ENCODE assay signal across 19 cellular contexts in the genomic region with DNA sequence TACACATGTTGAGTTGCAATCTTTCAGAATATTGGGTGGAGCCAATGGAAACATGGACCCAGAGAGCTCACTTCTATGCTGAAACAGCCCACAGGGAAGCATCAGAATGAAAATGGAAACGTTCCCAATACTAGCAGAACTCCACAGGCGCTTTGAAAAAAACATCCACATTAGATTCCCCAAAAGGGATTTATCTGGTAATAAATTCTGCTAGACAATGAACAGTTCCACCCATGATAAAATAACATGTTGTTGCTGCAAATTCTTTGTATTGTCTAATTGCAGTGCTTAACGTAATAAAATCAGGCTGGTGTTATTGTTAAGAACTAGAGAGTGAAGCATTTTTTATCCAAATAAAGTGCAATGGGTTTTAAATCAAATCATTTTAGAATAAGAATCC.
DNase-seq lines count a peak whose midpoint lies in the region; ATAC-seq and TF ChIP-seq lines count a peak whose summit lies in the region.
"Had no signal": no experiment of that assay in that cellular context is flagged by ENCODE, and none has a peak within 500 bp of the region (broad histone marks: within the 10 kb centered on the region; RNA-seq: fewer than 3 reads in every experiment).

No MANE protein-coding gene starts in this region.

- H2BK20ac ChIP-seq in H9 (ENCODE audit: low read depth, low read length, poor library complexity, severe bottlenecking): no peak overlapping the region

- H3K4me2 ChIP-seq in H9 (ENCODE audit: insufficient read depth, insufficient read length, low read length): no peak overlapping the region

- H3K4me3 ChIP-seq in fibroblast of the aortic adventitia (ENCODE audit: low read depth, low read length): no peak overlapping the region
- no peak overlapping the region for H3K4me3 ChIP-seq in sigmoid colon
- H3K4me3 ChIP-seq in coronary artery: no peak overlapping the region
- H3K4me3 ChIP-seq: K562 had no signal

- intact Hi-C loops in sigmoid colon (cut with DNase I): no loop called here

- peaks cover 23 to 30% of the 10 kb centered on the region in 2 experiments for H3K4me1 Mint-ChIP-seq in H9
- peaks cover 38% of the 10 kb centered on the region for H3K4me1 Mint-ChIP-seq in WTC11

- H3K14ac ChIP-seq in H9 (ENCODE audit: insufficient read depth, low read length): no peak overlapping the region

- H2AK5ac ChIP-seq in H9 (ENCODE audit: insufficient read length, low read length): no peak overlapping the region

- no peak overlapping the region for H3K4ac ChIP-seq in H9 (ENCODE audit: low read depth, low read length)

- H3K27ac Mint-ChIP-seq in H9 (peak overlapping the region in 2 of 3 experiments; percentile 44 to 89; a peak in 3 of 7 replicates), WTC11 (peak overlapping the region; percentile 22; the same call in 1 of the 2 replicates)
- H3K27ac Mint-ChIP-seq: CD4-positive, alpha-beta T cell had no signal

- H3K27me3 Mint-ChIP-seq in H9 (ENCODE audit: low read depth): no peaks in the 10 kb centered on the region
- no peaks in the 10 kb centered on the region for H3K27me3 Mint-ChIP-seq in WTC11 (ENCODE audit: low read depth)
- H3K27me3 Mint-ChIP-seq: CD4-positive, alpha-beta T cell had no signal

- no peak overlapping the region for H2BK15ac ChIP-seq in H9 (ENCODE audit: low read depth, low read length)

- POLR2A ChIA-PET in WTC11 (lab: Charles Lee): interaction anchor here (0.5 kb wide), 1 partner anchor 147 kb away, joined by 3 read pairs; no protein-coding TSS in a partner anchor
- POLR2A ChIA-PET in RWPE1 (lab: Yijun Ruan, JAX; ENCODE audit: low non-redundant PET): no interaction called here

- H2BK12ac ChIP-seq in H9 (ENCODE audit: insufficient read length, low read depth, low read length): no peak overlapping the region

- H4K20me1 ChIP-seq in H9 (ENCODE audit: control insufficient read depth, insufficient read depth, insufficient read length): no peaks in the 10 kb centered on the region

- H3K27me3 ChIP-seq in H9 (ENCODE audit: insufficient read depth, low read length): no peaks in the 10 kb centered on the region
- no peaks in the 10 kb centered on the region for H3K27me3 ChIP-seq in sigmoid colon

- H2BK120ac ChIP-seq in H9 (ENCODE audit: low read depth, low read length, poor library complexity, severe bottlenecking): no peak overlapping the region

- H3K23me2 ChIP-seq in H9 (ENCODE audit: insufficient read length, low read depth, low read length, poor library complexity, severe bottlenecking): no peaks in the 10 kb centered on the region

- no CpG with 5 or more reads among the region's 3 CpGs for WGBS in H9 (ENCODE audit: extremely low coverage, insufficient read length, low lambda C conversion rate)
- 51 to 78% methylated on average over 3 of the region's 3 CpGs for WGBS in sigmoid colon, 2 donors

- no peak for TF ChIP-seq EP300 in sigmoid colon (IDR thresholded peaks at IDR 0.05)

- TF ChIP-seq CTCF in H9 (conservative IDR thresholded peaks at IDR 0.05): no peak
- no peak for TF ChIP-seq CTCF in WTC11 (IDR thresholded peaks at IDR 0.05)
- no peak for TF ChIP-seq CTCF in fibroblast of the aortic adventitia (IDR thresholded peaks at IDR 0.05; ENCODE audit: insufficient read depth, low read length)
- no peak for TF ChIP-seq CTCF in sigmoid colon (IDR thresholded peaks at IDR 0.05)
- no peak for TF ChIP-seq CTCF in coronary artery (IDR thresholded peaks at IDR 0.05)
- TF ChIP-seq CTCF in RWPE1 (conservative IDR thresholded peaks at IDR 0.05; ENCODE audit: low read depth): no peak

- H4K91ac ChIP-seq in H9 (ENCODE audit: insufficient read length, low read depth, low read length): no peak overlapping the region

- H3K36me3 ChIP-seq in sigmoid colon: no peaks in the 10 kb centered on the region

- DNase-seq in H9: no peak
- no peak for DNase-seq in WTC11 (ENCODE audit: low spot score)
- peak; percentile 70 for DNase-seq in fibroblast of the aortic adventitia (ENCODE audit: low read depth)
- DNase-seq in sigmoid colon: no peak
- no peak for DNase-seq in NCI-H2171 treated with DMSO at 0.1 percent for 48 hours (lab: John Stamatoyannopoulos, UW)
- no peak for DNase-seq in coronary artery (ENCODE audit: low spot score)
- no peak for DNase-seq in RWPE1 (ENCODE audit: low spot score)
- DNase-seq: ACHN; Calu3; CD4-positive, alpha-beta T cell; H7; NCI-H1092; NCI-H1694 treated with DMSO at 0.1 percent for 48 hours; NCI-H774; SHP77 had no signal

- no peak overlapping the region for H4K8ac ChIP-seq in H9 (replicated peaks; ENCODE audit: insufficient read length, low read depth, low read length)

- H3K4me3 Mint-ChIP-seq in H9: no peak overlapping the region
- H3K4me3 Mint-ChIP-seq in WTC11: no peak overlapping the region
- H3K4me3 Mint-ChIP-seq: CD4-positive, alpha-beta T cell had no signal

- no peaks in the 10 kb centered on the region for H3K9me3 ChIP-seq in H9 (ENCODE audit: control insufficient read depth, low read depth, low read length)
- H3K9me3 ChIP-seq in sigmoid colon: no peaks in the 10 kb centered on the region

- peaks cover 2% of the 10 kb centered on the region; the same call in 1 of the 2 replicates for H3K4me1 ChIP-seq in H9 (ENCODE audit: insufficient read depth, low read length)
- H3K4me1 ChIP-seq in sigmoid colon: peaks cover 0 to 21% (median 16%) of the 10 kb centered on the region in 4 donors

- no peak overlapping the region for H3K9ac ChIP-seq in H9 (ENCODE audit: extremely low read depth, insufficient read length, low read length)

- H3K9me3 Mint-ChIP-seq in H9: no peaks in the 10 kb centered on the region
- H3K9me3 Mint-ChIP-seq in WTC11: no peaks in the 10 kb centered on the region
- H3K9me3 Mint-ChIP-seq: CD4-positive, alpha-beta T cell had no signal

- H4K5ac ChIP-seq in H9 (ENCODE audit: insufficient read length, low read depth, low read length): no peak overlapping the region

- no peak overlapping the region for H3K23ac ChIP-seq in H9 (ENCODE audit: insufficient read length, low read depth, low read length)

- no peak for TF ChIP-seq POLR2A in sigmoid colon (IDR thresholded peaks at IDR 0.05)

- no peak overlapping the region for H3K27ac ChIP-seq in H9 (ENCODE audit: insufficient read length, low read depth, low read length)
- peak overlapping the region; percentile 20 to 45 (median 36) for H3K27ac ChIP-seq in sigmoid colon
- peak overlapping the region in 1 of 2 donors; percentile 24 for H3K27ac ChIP-seq in coronary artery
- H3K27ac ChIP-seq in RWPE1: no peak overlapping the region
- H3K27ac ChIP-seq: HL-60 had no signal

- H2BK5ac ChIP-seq in H9 (ENCODE audit: insufficient read length, low read length): no peak overlapping the region

- H3K56ac ChIP-seq in H9 (ENCODE audit: insufficient read length, low read depth, low read length): no peak overlapping the region

- no peak for ATAC-seq in WTC11
- no peak for ATAC-seq in HG03135 (IDR thresholded peaks at IDR 0.05; ENCODE audit: unreplicated experiment)
- ATAC-seq: K562, Panc1 had no signal

- no peak overlapping the region for H3T11ph ChIP-seq in H9 (ENCODE audit: low read length)

- H2AFZ ChIP-seq in H9 (ENCODE audit: low read length): no peak overlapping the region

- H3K18ac ChIP-seq in H9 (ENCODE audit: insufficient read length, low read depth, low read length): no peak overlapping the region

- H3K36me3 Mint-ChIP-seq in H9 (ENCODE audit: insufficient read depth in 1 of 3, low read depth in 3 of 3) (peaks cover 10 to 29% (median 23%) of the 10 kb centered on the region in 3 experiments), WTC11 (peaks cover 28% of the 10 kb centered on the region)

- CTCF ChIA-PET in WTC11 (lab: Charles Lee) (no interaction called here), RWPE1 (lab: Yijun Ruan, JAX) (no interaction called here)

- H3K79me1 ChIP-seq in H9 (ENCODE audit: insufficient read depth, low read depth, low read length, poor library complexity, severe bottlenecking): no peaks in the 10 kb centered on the region

- H3K79me2 ChIP-seq in H9 (ENCODE audit: insufficient read depth, low read length): no peaks in the 10 kb centered on the region

TF ChIP-seq in WTC11, 78 proteins besides CTCF, POLR2A, EP300 and RAD21 (continues in another document):
- TF ChIP-seq SMAD4 (CRISPR knock-in tag; IDR thresholded peaks at IDR 0.05): no peak
- TF ChIP-seq NR1H2 (CRISPR knock-in tag; IDR thresholded peaks at IDR 0.05): no peak
- TF ChIP-seq, protein P1, sequence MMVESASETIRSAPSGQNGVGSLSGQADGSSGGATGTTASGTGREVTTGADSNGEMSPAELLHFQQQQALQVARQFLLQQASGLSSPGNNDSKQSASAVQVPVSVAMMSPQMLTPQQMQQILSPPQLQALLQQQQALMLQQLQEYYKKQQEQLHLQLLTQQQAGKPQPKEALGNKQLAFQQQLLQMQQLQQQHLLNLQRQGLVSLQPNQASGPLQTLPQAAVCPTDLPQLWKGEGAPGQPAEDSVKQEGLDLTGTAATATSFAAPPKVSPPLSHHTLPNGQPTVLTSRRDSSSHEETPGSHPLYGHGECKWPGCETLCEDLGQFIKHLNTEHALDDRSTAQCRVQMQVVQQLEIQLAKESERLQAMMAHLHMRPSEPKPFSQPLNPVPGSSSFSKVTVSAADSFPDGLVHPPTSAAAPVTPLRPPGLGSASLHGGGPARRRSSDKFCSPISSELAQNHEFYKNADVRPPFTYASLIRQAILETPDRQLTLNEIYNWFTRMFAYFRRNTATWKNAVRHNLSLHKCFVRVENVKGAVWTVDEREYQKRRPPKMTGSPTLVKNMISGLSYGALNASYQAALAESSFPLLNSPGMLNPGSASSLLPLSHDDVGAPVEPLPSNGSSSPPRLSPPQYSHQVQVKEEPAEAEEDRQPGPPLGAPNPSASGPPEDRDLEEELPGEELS (CRISPR knock-in tag; IDR thresholded peaks at IDR 0.05): no peak
- no peak for TF ChIP-seq RELA (CRISPR knock-in tag; IDR thresholded peaks at IDR 0.05; ENCODE audit: borderline replicate concordance)
- TF ChIP-seq TP53 (CRISPR knock-in tag; IDR thresholded peaks at IDR 0.05): no peak
- TF ChIP-seq, protein P2, sequence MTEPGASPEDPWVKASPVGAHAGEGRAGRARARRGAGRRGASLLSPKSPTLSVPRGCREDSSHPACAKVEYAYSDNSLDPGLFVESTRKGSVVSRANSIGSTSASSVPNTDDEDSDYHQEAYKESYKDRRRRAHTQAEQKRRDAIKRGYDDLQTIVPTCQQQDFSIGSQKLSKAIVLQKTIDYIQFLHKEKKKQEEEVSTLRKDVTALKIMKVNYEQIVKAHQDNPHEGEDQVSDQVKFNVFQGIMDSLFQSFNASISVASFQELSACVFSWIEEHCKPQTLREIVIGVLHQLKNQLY (CRISPR knock-in tag; IDR thresholded peaks at IDR 0.05): no peak
- no peak for TF ChIP-seq ZNF317 (CRISPR knock-in tag; IDR thresholded peaks at IDR 0.05; ENCODE audit: borderline replicate concordance, low read depth)

Comparison
In these comparisons a context has a peak if more than half of its experiments do, and no peak if none do; other contexts are left out.
1. H3K27ac ChIP-seq: peak in sigmoid colon (4 of 4); none in H9 (single experiment) and RWPE1 (single experiment).